8 cellular contexts compared by ENCODE assay signal in the genomic region with DNA sequence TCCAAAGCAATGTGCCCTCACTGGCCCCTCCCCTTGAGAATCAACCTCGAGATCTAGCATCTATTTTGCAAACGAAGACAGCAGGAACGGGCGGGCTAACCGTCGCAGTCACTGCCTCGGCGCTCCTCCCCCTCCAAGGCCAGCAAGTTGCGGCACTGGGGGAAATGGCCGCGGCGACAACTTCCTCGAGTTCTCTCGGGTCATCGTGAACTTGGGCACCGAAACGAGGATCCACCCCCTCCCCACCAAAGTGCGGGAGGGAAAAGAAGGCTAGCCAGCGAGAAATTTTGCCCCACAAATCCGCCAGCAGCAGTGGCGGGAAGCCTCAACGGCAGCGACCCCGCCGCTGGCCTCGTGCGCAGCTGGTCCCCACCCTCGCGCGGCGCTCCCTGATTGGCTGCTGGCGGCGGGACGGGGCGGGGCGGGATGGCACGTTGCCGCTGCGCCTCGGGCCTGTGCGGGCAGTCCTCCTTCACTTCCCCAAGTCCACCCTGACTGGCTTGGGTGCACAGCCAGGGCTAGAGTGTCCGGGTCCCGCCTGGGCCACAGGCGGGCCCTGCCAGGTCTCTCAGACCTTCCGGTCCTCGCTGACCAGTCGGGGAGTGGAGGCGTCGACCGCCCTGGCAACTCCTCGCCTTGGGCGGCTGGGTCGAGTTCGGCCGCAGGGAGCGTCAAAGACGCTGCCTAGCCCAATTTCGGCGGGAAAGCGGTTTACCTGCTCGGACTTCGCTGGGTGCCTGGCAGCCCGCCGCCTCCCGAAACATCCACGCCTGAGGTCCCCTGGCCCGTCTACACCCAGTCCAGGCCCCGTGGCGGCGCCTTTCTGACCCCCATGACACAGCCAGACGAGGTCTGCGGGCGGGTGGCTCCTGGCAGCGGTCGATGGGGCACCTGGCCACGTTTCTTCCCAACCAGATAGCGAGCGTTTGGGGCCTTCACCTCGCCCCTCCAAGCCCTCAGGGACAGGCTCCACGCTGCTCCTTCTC. TPM values are rescaled to one million over a fixed set of nuclear protein-coding genes. Genes with fewer than 3 reads are reported as not detected.
DNase-seq lines count a peak whose midpoint lies in the region; ATAC-seq, FAIRE-seq and TF ChIP-seq lines count a peak whose summit lies in the region.

A gene with protein sequence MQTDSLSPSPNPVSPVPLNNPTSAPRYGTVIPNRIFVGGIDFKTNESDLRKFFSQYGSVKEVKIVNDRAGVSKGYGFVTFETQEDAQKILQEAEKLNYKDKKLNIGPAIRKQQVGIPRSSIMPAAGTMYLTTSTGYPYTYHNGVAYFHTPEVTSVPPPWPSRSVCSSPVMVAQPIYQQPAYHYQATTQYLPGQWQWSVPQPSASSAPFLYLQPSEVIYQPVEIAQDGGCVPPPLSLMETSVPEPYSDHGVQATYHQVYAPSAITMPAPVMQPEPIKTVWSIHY (minus strand): TSS at position 364 of the 986 bp plus-strand sequence. CDS start 3,469 bp downstream, outside the sequence.

- H3K4me3 Mint-ChIP-seq in astrocyte (ENCODE audit: unreplicated experiment): no peak within 1 kb of the TSS
- no peak within 1 kb of the TSS for H3K4me3 Mint-ChIP-seq in HFFc6

- no peaks in the 10 kb centered on the region for H4K20me1 ChIP-seq in astrocyte (ENCODE audit: insufficient read depth, low read length)

- peaks cover 10% of the 10 kb centered on the region for H3K27me3 ChIP-seq in HL-60 (ENCODE audit: insufficient read depth, poor library complexity, severe bottlenecking)
- H3K27me3 ChIP-seq in astrocyte (ENCODE audit: insufficient read depth, low read length): peaks cover 16% of the 10 kb centered on the region

- H3K36me3 Mint-ChIP-seq in astrocyte (ENCODE audit: low read depth, unreplicated experiment): no peaks in the 10 kb centered on the region
- H3K36me3 Mint-ChIP-seq in HFFc6 (ENCODE audit: low read depth): no peaks in the 10 kb centered on the region

- no peaks in the 10 kb centered on the region for H3K4me1 ChIP-seq in astrocyte (ENCODE audit: insufficient read depth, low read length)
- H3K4me1 ChIP-seq in kidney (ENCODE audit: control insufficient read depth in 1 of 2, insufficient read depth in 1 of 2, low read depth in 1 of 2, low read length in 2 of 2): peaks cover 0 to 4% of the 10 kb centered on the region in 2 donors

- H3K27ac Mint-ChIP-seq in astrocyte (ENCODE audit: unreplicated experiment) (no peak within 1 kb of the TSS), HFFc6 (no peak within 1 kb of the TSS)

- H3K36me3 ChIP-seq in astrocyte (ENCODE audit: insufficient read depth, low read length): no peaks in the 10 kb centered on the region
- no peaks in the 10 kb centered on the region for H3K36me3 ChIP-seq in kidney (ENCODE audit: control insufficient read depth in 1 of 2, insufficient read depth in 2 of 2, low read length in 2 of 2)

- H3K4me3 ChIP-seq in HL-60 (replicated peaks; ENCODE audit: insufficient read depth, low read length) (peak within 1 kb of the TSS; percentile 34), astrocyte (ENCODE audit: insufficient read depth, low read depth, low read length) (peak within 1 kb of the TSS; percentile 40), kidney (ENCODE audit: low read length in 2 of 2) (peak within 1 kb of the TSS in 1 of 2 donors; percentile 64)

- peak within 1 kb of the TSS; percentile 49 for H2AFZ ChIP-seq in astrocyte (ENCODE audit: low read depth, low read length)

- H3K27me3 Mint-ChIP-seq in astrocyte (ENCODE audit: low read depth, unreplicated experiment) (peaks cover 5% of the 10 kb centered on the region), HFFc6 (ENCODE audit: insufficient read depth) (no peaks in the 10 kb centered on the region)

- H3K79me2 ChIP-seq in astrocyte (ENCODE audit: insufficient read depth, low read length): no peaks in the 10 kb centered on the region

- no peak for TF ChIP-seq CTCF in HL-60 (IDR thresholded peaks at IDR 0.05; ENCODE audit: insufficient read depth, low read length)
- TF ChIP-seq CTCF in astrocyte (IDR thresholded peaks at IDR 0.05; ENCODE audit: insufficient read depth, low read depth, low read length): no peak
- no peak for TF ChIP-seq CTCF in kidney (IDR thresholded peaks at IDR 0.05; ENCODE audit: borderline replicate concordance, extremely low read depth, insufficient read depth)
- no peak for TF ChIP-seq CTCF in HFFc6 (IDR thresholded peaks at IDR 0.05)

- H3K27ac ChIP-seq in HL-60 (replicated peaks) (no peak within 1 kb of the TSS), astrocyte (ENCODE audit: low read depth, low read length) (no peak within 1 kb of the TSS), kidney (ENCODE audit: low read depth in 2 of 2, low read length in 2 of 2) (no peak within 1 kb of the TSS)

- FAIRE-seq in astrocyte (lab: Jason Lieb, UNC) (no peak), kidney (lab: Jason Lieb, UNC) (no peak)

- intact Hi-C loops in kidney (cut with DNase I) (no loop called here), head of caudate nucleus (cut with DNase I) (no loop called here)

- H3K9me3 Mint-ChIP-seq in astrocyte (ENCODE audit: unreplicated experiment) (peaks cover 2% of the 10 kb centered on the region), HFFc6 (no peaks in the 10 kb centered on the region)

- peak within 1 kb of the TSS; percentile 83 for H3K4me2 ChIP-seq in astrocyte (ENCODE audit: low read length)

- no peaks in the 10 kb centered on the region for H3K4me1 Mint-ChIP-seq in astrocyte (ENCODE audit: low read depth, unreplicated experiment)
- H3K4me1 Mint-ChIP-seq in HFFc6 (ENCODE audit: low read depth): no peaks in the 10 kb centered on the region

- H3K9ac ChIP-seq in astrocyte (ENCODE audit: low read length) (no peak within 1 kb of the TSS), kidney (ENCODE audit: low read length in 2 of 2) (no peak within 1 kb of the TSS)

- ATAC-seq in stimulated activated naive CD8-positive, alpha-beta T cell treated with anti-CD3 and anti-CD28 coated beads, Interleukin-15, Interleukin-2, amounts not matched to agents 100 U/mL and 50 U/mL, for 24 hours: peak; percentile 9
- ATAC-seq in GM21529 (IDR thresholded peaks at IDR 0.05; ENCODE audit: unreplicated experiment): no peak

- DNase-seq in HL-60 (ENCODE audit: low read depth in 1 of 2, low spot score in 1 of 2) (no peak), astrocyte (ENCODE audit: low read depth) (no peak), kidney (peak; percentile 68), HFFc6 (no peak), pons (ENCODE audit: low spot score) (no peak), head of caudate nucleus (no peak)
- DNase-seq in stimulated activated naive CD8-positive, alpha-beta T cell treated with anti-CD3 and anti-CD28 coated beads, Interleukin-15, Interleukin-2, amounts not matched to agents 100 U/mL and 50 U/mL, for 24 hours: no peak

- no peaks in the 10 kb centered on the region for H3K9me3 ChIP-seq in astrocyte (ENCODE audit: insufficient read depth, low read depth, low read length)
- H3K9me3 ChIP-seq in kidney (ENCODE audit: control insufficient read depth in 1 of 2, low read length in 2 of 2): no peaks in the 10 kb centered on the region

RNA-seq across cellular contexts. Expression of the gene that starts here (rescaled TPM):
- not detected in 2 replicates for total RNA-seq in astrocyte
- total RNA-seq in kidney: not detected
- polyA plus RNA-seq in kidney (ENCODE audit: insufficient read depth, low read depth, low replicate concordance): not detected
- total RNA-seq in HFFc6 (2021; fragmentation: NEBNext Ultra II Directional; extraction: Animal tissue kit (Norgen Biotek cat#: 25700)): not detected

Comparison
In these comparisons a context has a peak if more than half of its experiments do, and no peak if none do; other contexts are left out.
1. Peak in DNase-seq in kidney; RNA of the gene not detected or under 1 TPM.